In genomic region chr2:12284037-12284436, GRCh38 we compare ENCODE assay signal across 30 cellular contexts.
"Had no signal": no experiment of that assay in that cellular context is flagged by ENCODE, and none has a peak within 500 bp of the region (broad histone marks: within the 10 kb centered on the region; RNA-seq: fewer than 3 reads in every experiment).

No MANE protein-coding gene starts in this region.

- FAIRE-seq: TTC549 had no signal

- H3K36me3 ChIP-seq: adrenal gland, MG63 had no signal

- H3K4me3 Mint-ChIP-seq: activated B cell treated with CpG ODN at 0.5 μM for 24 hours; activated CD4-positive, alpha-beta T cell treated with anti-CD3 and anti-CD28 coated beads, Interleukin-2, amount 10 ng/mL, durations not matched to agents 24 days and 14 days; activated CD8-positive, alpha-beta memory T cell treated with anti-CD3 and anti-CD28 coated beads, Interleukin-2, amount 10 ng/mL, durations not matched to agents 7 days and 5 days; activated naive CD4-positive, alpha-beta T cell treated with anti-CD3 and anti-CD28 coated beads for 36 hours; activated naive CD8-positive, alpha-beta T cell; activated T-helper 17 cell treated with anti-CD3 and anti-CD28 coated beads, Interleukin-2, amount 50 U/mL, for 72 hours; brain; central memory CD8-positive, alpha-beta T cell; T-cell had no signal

- H3K9me3 Mint-ChIP-seq: activated naive CD4-positive, alpha-beta T cell treated with anti-CD3 and anti-CD28 coated beads for 36 hours; activated T-helper 17 cell treated with anti-CD3 and anti-CD28 coated beads, Interleukin-2, amount 50 U/mL, for 72 hours; central memory CD8-positive, alpha-beta T cell; T-cell had no signal

- H3K27me3 Mint-ChIP-seq: activated B cell treated with CpG ODN at 0.5 μM for 24 hours; activated naive CD8-positive, alpha-beta T cell; activated T-helper 17 cell treated with anti-CD3 and anti-CD28 coated beads, Interleukin-2, amount 50 U/mL, for 72 hours; brain; central memory CD8-positive, alpha-beta T cell; T-cell had no signal

- H3K27ac ChIP-seq: adrenal gland, SK-N-MC had no signal

- ATAC-seq: Right ventricle myocardium inferior, T-cell had no signal

- H3K27ac Mint-ChIP-seq: activated B cell treated with CpG ODN at 0.5 μM for 24 hours; activated CD4-positive, alpha-beta T cell treated with anti-CD3 and anti-CD28 coated beads, Interleukin-2, amount 10 ng/mL, durations not matched to agents 24 days and 14 days; activated CD8-positive, alpha-beta memory T cell treated with anti-CD3 and anti-CD28 coated beads, Interleukin-2, amount 10 ng/mL, durations not matched to agents 7 days and 5 days; activated naive CD4-positive, alpha-beta T cell treated with anti-CD3 and anti-CD28 coated beads for 36 hours; activated naive CD8-positive, alpha-beta T cell; activated T-helper 17 cell treated with anti-CD3 and anti-CD28 coated beads, Interleukin-2, amount 50 U/mL, for 72 hours; brain; T-cell had no signal

- H3K4me3 ChIP-seq: adrenal gland, MG63, SK-N-MC had no signal

- H3K36me3 Mint-ChIP-seq: activated naive CD8-positive, alpha-beta T cell; brain; T-cell had no signal

- H3K27me3 ChIP-seq: adrenal gland, MG63 had no signal

- DNase-seq: activated B cell treated with CpG ODN at 0.5 μM for 24 hours; activated CD4-positive, alpha-beta T cell treated with anti-CD3 and anti-CD28 coated beads for 1 hour; activated CD4-positive, alpha-beta T cell treated with anti-CD3 and anti-CD28 coated beads, Interleukin-2, amount 50 U/mL, for 48 hours; activated CD8-positive, alpha-beta memory T cell treated with anti-CD3 and anti-CD28 coated beads, Interleukin-2, amount 10 ng/mL, durations not matched to agents 7 days and 5 days; activated gamma-delta T cell; activated naive CD4-positive, alpha-beta T cell treated with anti-CD3 and anti-CD28 coated beads for 36 hours; activated T-cell treated with anti-CD3 and anti-CD28 coated beads, Interleukin-2, amount 50 U/mL, for 48 hours; adrenal gland; anterior cingulate cortex; KG1; MG63; NCI-H1105; NCI-H1436; NCI-H1694 treated with DMSO at 0.1 percent for 48 hours; NCI-H2029 treated with DMSO at 0.1 percent for 48 hours; NCI-H345; NCI-H510A; NCI-H526 treated with DMSO at 0.1 percent for 48 hours; NCI-H82; NK-92 treated with Interleukin-12 subunit alpha and Interleukin-12 subunit beta, amount 100 ng/mL, for 24 hours; T-cell; T1000 had no signal

- H3K9me3 ChIP-seq: adrenal gland, MG63 had no signal
